In genomic region chr1:58946390-58946789, GRCh38 we compare ENCODE assay signal across 8 cellular contexts.
"Had no signal": no experiment of that assay in that cellular context is flagged by ENCODE, and none has a peak within 500 bp of the region (broad histone marks: within the 10 kb centered on the region; RNA-seq: fewer than 3 reads in every experiment).

No MANE protein-coding gene starts in this region.

- H3K4me3 Mint-ChIP-seq: IgD-negative memory B cell had no signal

- H3K27ac ChIP-seq: HL-60, KMS-11 had no signal

- H3K9ac ChIP-seq: KMS-11 had no signal

- FAIRE-seq: HepG2, HTR-8/SVneo had no signal

- DNase-seq: IMR-90, KBM-7, KG1 had no signal

- H3K27ac Mint-ChIP-seq: IgD-negative memory B cell had no signal

- H3K4me2 ChIP-seq: KMS-11 had no signal

- ATAC-seq: HepG2 had no signal

- H3K9me3 Mint-ChIP-seq: IgD-negative memory B cell had no signal
